In genomic region chr14:75295491-75296338, GRCh38 we compare ENCODE assay signal across 8 cellular contexts. TPM values are rescaled to one million over a fixed set of nuclear protein-coding genes. Genes with fewer than 3 reads are reported as not detected.
DNase-seq lines count a peak whose midpoint lies in the region; ATAC-seq, FAIRE-seq and TF ChIP-seq lines count a peak whose summit lies in the region.

No MANE protein-coding gene starts in this region.

- H3K4me2 ChIP-seq in OCI-LY1 (ENCODE audit: low read length), result peak overlapping the region; percentile 96

- H3K36me3 Mint-ChIP-seq in CD4-positive, alpha-beta memory T cell, result no peaks in the 10 kb centered on the region
- H3K36me3 Mint-ChIP-seq in HFFc6 (ENCODE audit: low read depth), result no peaks in the 10 kb centered on the region

- peak; percentile 74 to 78 (median 77) for DNase-seq in CD4-positive, alpha-beta memory T cell
- DNase-seq in HFFc6, result peak; percentile 54
- peak; percentile 84 for DNase-seq in activated T-cell treated with anti-CD3 and anti-CD28 coated beads, Interleukin-2, amount 50 U/mL, for 1 hour
- DNase-seq in epithelial cell of proximal tubule (ENCODE audit: low read depth), result no peak
- peak; percentile 88 to 90 (median 89) for DNase-seq in mucosa of descending colon
- DNase-seq in stimulated activated CD8-positive, alpha-beta memory T cell treated with anti-CD3 and anti-CD28 coated beads, Interleukin-7, amount 100 ng/mL, for 4 hours (ENCODE audit: low read depth in 2 of 2), result peak; percentile 52 to 62
- DNase-seq in H54 (ENCODE audit: insufficient read length, low spot score), result no peak

- H3K9ac ChIP-seq in OCI-LY1 (ENCODE audit: low read length), result no peak overlapping the region; the same call in 1 of the 2 replicates

- H4K20me1 ChIP-seq in OCI-LY1 (ENCODE audit: insufficient read depth, low read length), result no peaks in the 10 kb centered on the region

- peak overlapping the region; percentile 84 to 99 (median 98) for H3K27ac Mint-ChIP-seq in CD4-positive, alpha-beta memory T cell
- peak overlapping the region; percentile 88 for H3K27ac Mint-ChIP-seq in HFFc6

- POLR2A ChIA-PET in CD4-positive, alpha-beta memory T cell (lab: Charles Lee; ENCODE audit: partially characterized antibody), result interaction anchor here (0.7 to 4.4 kb wide), 14 partner anchors 9 to 292 kb away, joined by 3 to 47 read pairs (median 7); partner anchors contain the start of genes FOS, NEK9 and TMED10

- peak overlapping the region; percentile 83 to 97 (median 92) for H3K4me3 Mint-ChIP-seq in CD4-positive, alpha-beta memory T cell
- H3K4me3 Mint-ChIP-seq in HFFc6, result peak overlapping the region; percentile 89

- CTCF ChIA-PET in CD4-positive, alpha-beta memory T cell (lab: Charles Lee; ENCODE audit: partially characterized antibody), result interaction anchor here (0.7 to 14.1 kb wide), 30 partner anchors 9 to 435 kb away, joined by 3 to 273 read pairs (median 5); partner anchors contain the start of genes NEK9 and TMED10

- TF ChIP-seq CTCF in HFFc6 (IDR thresholded peaks at IDR 0.05) (peak; percentile 96), OCI-LY1 (IDR thresholded peaks at IDR 0.05; ENCODE audit: low read length) (peak; percentile 99), epithelial cell of proximal tubule (conservative IDR thresholded peaks at IDR 0.05; ENCODE audit: low read depth, low read length) (peak; percentile 98), mucosa of descending colon (IDR thresholded peaks at IDR 0.05) (peak; percentile 93)

- peak; percentile 56 for ATAC-seq in mucosa of descending colon

- no peaks in the 10 kb centered on the region for H3K27me3 ChIP-seq in CD4-positive, alpha-beta memory T cell (ENCODE audit: insufficient read depth, low read length)
- H3K27me3 ChIP-seq in OCI-LY1 (ENCODE audit: insufficient read depth, low read length), result peaks cover 3% of the 10 kb centered on the region; the same call in 1 of the 2 replicates

- no peak overlapping the region for H2AFZ ChIP-seq in OCI-LY1 (ENCODE audit: low read length)

- H3K79me2 ChIP-seq in OCI-LY1 (ENCODE audit: insufficient read depth, low read length), result no peaks in the 10 kb centered on the region

- intact Hi-C loops in CD4-positive, alpha-beta memory T cell (cut with micrococcal nuclease), result loop anchor here (1.0 kb wide), 4 partner anchors 63 to 168 kb away; partner anchors contain the start of gene NEK9
- intact Hi-C loops in mucosa of descending colon (cut with DNase I, micrococcal nuclease), result loop anchor here in 1 of 2 donors (5.0 kb wide), 1 partner anchor 168 kb away; the partner anchor contains the start of gene NEK9

- H3F3A ChIP-seq in OCI-LY1 (ENCODE audit: insufficient read depth, low read length), result no peaks in the 10 kb centered on the region

- peak overlapping the region; percentile 90 for H3K27ac ChIP-seq in CD4-positive, alpha-beta memory T cell (ENCODE audit: low read depth, low read length)
- no peak overlapping the region for H3K27ac ChIP-seq in OCI-LY1 (ENCODE audit: low read depth, low read length, poor library complexity, severe bottlenecking)

- H3K27me3 Mint-ChIP-seq in CD4-positive, alpha-beta memory T cell, result no peaks in the 10 kb centered on the region
- H3K27me3 Mint-ChIP-seq in HFFc6 (ENCODE audit: insufficient read depth), result peaks cover 1% of the 10 kb centered on the region; the same call in 1 of the 2 replicates

- peaks cover 30% of the 10 kb centered on the region for H3K4me1 ChIP-seq in CD4-positive, alpha-beta memory T cell (ENCODE audit: insufficient read depth, low read length)
- H3K4me1 ChIP-seq in OCI-LY1 (ENCODE audit: insufficient read depth, low read length, severe bottlenecking), result peaks cover 18% of the 10 kb centered on the region
- H3K4me1 ChIP-seq in mucosa of descending colon (ENCODE audit: low read depth), result peaks cover 19% of the 10 kb centered on the region

- no peaks in the 10 kb centered on the region for H3K9me3 Mint-ChIP-seq in CD4-positive, alpha-beta memory T cell
- no peaks in the 10 kb centered on the region for H3K9me3 Mint-ChIP-seq in HFFc6

- peak overlapping the region; percentile 20 to 23 for H3K4me3 ChIP-seq in CD4-positive, alpha-beta memory T cell (ENCODE audit: low read length in 2 of 2)
- peak overlapping the region; percentile 73 for H3K4me3 ChIP-seq in OCI-LY1 (ENCODE audit: low read depth, low read length, poor library complexity, severe bottlenecking)
- H3K4me3 ChIP-seq in epithelial cell of proximal tubule (ENCODE audit: low read depth, low read length), result peak overlapping the region; percentile 70
- H3K4me3 ChIP-seq in mucosa of descending colon, result no peak overlapping the region

- H3K9me2 ChIP-seq in OCI-LY1 (ENCODE audit: low read depth, low read length), result no peaks in the 10 kb centered on the region

- no peak for FAIRE-seq in H54 (lab: Jason Lieb, UNC)

- no peak for TF ChIP-seq POLR2A in H54 (IDR thresholded peaks at IDR 0.05; ENCODE audit: low read depth, low read length)

- H3K36me3 ChIP-seq in CD4-positive, alpha-beta memory T cell (ENCODE audit: insufficient read depth, low read length), result no peaks in the 10 kb centered on the region
- H3K36me3 ChIP-seq in OCI-LY1 (ENCODE audit: insufficient read depth, low read length) (no peaks in the 10 kb centered on the region), mucosa of descending colon (ENCODE audit: low read depth) (no peaks in the 10 kb centered on the region)

- no peaks in the 10 kb centered on the region for H3K9me3 ChIP-seq in CD4-positive, alpha-beta memory T cell (ENCODE audit: control insufficient read depth in 1 of 2, low read length in 2 of 2)
- H3K9me3 ChIP-seq in OCI-LY1 (ENCODE audit: low read length) (no peaks in the 10 kb centered on the region), mucosa of descending colon (no peaks in the 10 kb centered on the region)

- H3K4me1 Mint-ChIP-seq in CD4-positive, alpha-beta memory T cell, result peaks cover 10 to 28% (median 22%) of the 10 kb centered on the region in 4 donors
- H3K4me1 Mint-ChIP-seq in HFFc6 (ENCODE audit: low read depth), result peaks cover 21% of the 10 kb centered on the region

RNA-seq across cellular contexts. Expression of gene FOS, which starts 17.1 kb away (rescaled TPM):
- 1 to 10 TPM; 4.1 to 4.3 TPM for total RNA-seq in CD4-positive, alpha-beta memory T cell
- polyA plus RNA-seq in CD4-positive, alpha-beta memory T cell, result 100 to 1,000 TPM; 162 to 519 TPM
- total RNA-seq in HFFc6 (2021; fragmentation: NEBNext Ultra II Directional; extraction: Animal tissue kit (Norgen Biotek cat#: 25700)), result 100 to 1,000 TPM; 118 to 368 (median 342) TPM
- total RNA-seq in epithelial cell of proximal tubule (2.5 and 2.7 TPM in 2 replicates), mucosa of descending colon (100 to 1,000 TPM; 163 to 292 (median 243) TPM)

Comparison
In these comparisons a context has a peak if more than half of its experiments do, and no peak if none do; other contexts are left out.
1. DNase-seq: peak in CD4-positive, alpha-beta memory T cell (5 of 5), HFFc6 (single experiment), activated T-cell treated with anti-CD3 and anti-CD28 coated beads, Interleukin-2, amount 50 U/mL, for 1 hour (single experiment), mucosa of descending colon (3 of 3) and stimulated activated CD8-positive, alpha-beta memory T cell treated with anti-CD3 and anti-CD28 coated beads, Interleukin-7, amount 100 ng/mL, for 4 hours (2 of 2); none in epithelial cell of proximal tubule (single experiment) and H54 (single experiment).
2. RNA of gene FOS, which starts 17.1 kb away (total RNA-seq): 118 to 368 TPM in HFFc6 and 163 to 292 TPM in mucosa of descending colon; 4.1 to 4.3 TPM in CD4-positive, alpha-beta memory T cell and 2.5 to 2.7 TPM in epithelial cell of proximal tubule; every median in the first group is over 10 times any median in the second.
3. Peak in every context shown above with its lines, with median percentiles within 50 percentile points of each other: CTCF ChIP-seq.